Comparison of ENCODE assay signal across 18 cellular contexts in genomic region chr3:197504239-197505191, GRCh38. TPM values are rescaled to one million over a fixed set of nuclear protein-coding genes. Genes with fewer than 3 reads are reported as not detected.
DNase-seq lines count a peak whose midpoint lies in the region; ATAC-seq and TF ChIP-seq lines count a peak whose summit lies in the region.
"Had no signal": no experiment of that assay in that cellular context is flagged by ENCODE, and none has a peak within 500 bp of the region (broad histone marks: within the 10 kb centered on the region; RNA-seq: fewer than 3 reads in every experiment).

No MANE protein-coding gene starts in this region.

- WGBS in neuronal stem cell (ENCODE audit: extremely low coverage in 2 of 2, insufficient read length in 2 of 2, insufficient replicate concordance in 1 of 2), 2 donors: no CpG with 5 or more reads among the region's 22 CpGs
- WGBS in right cardiac atrium: 62% methylated on average over 22 of the region's 22 CpGs

- no peaks in the 10 kb centered on the region for H3K27me3 ChIP-seq in BE2C
- H3K27me3 ChIP-seq in WERI-Rb-1 (ENCODE audit: insufficient read depth, low read depth, severe bottlenecking): no peaks in the 10 kb centered on the region
- H3K27me3 ChIP-seq in neuronal stem cell (ENCODE audit: control insufficient read depth in 3 of 3, insufficient read depth in 3 of 3, low read depth in 1 of 3, low read length in 3 of 3): no peaks in the 10 kb centered on the region
- H3K27me3 ChIP-seq in right cardiac atrium (ENCODE audit: control insufficient read depth, insufficient read depth): no peaks in the 10 kb centered on the region

- TF ChIP-seq CTCF in BE2C (IDR thresholded peaks at IDR 0.05; ENCODE audit: low read depth, low read length): no peak
- TF ChIP-seq CTCF in WERI-Rb-1 (IDR thresholded peaks at IDR 0.05; ENCODE audit: low read depth, low read length): no peak
- no peak for TF ChIP-seq CTCF in glutamatergic neuron (IDR thresholded peaks at IDR 0.05; ENCODE audit: partially characterized antibody, unreplicated experiment)

- H3K27me3 Mint-ChIP-seq in glutamatergic neuron (ENCODE audit: unreplicated experiment): peaks cover 7% of the 10 kb centered on the region
- H3K27me3 Mint-ChIP-seq: activated B cell treated with CpG ODN at 0.5 μM for 24 hours; activated CD8-positive, alpha-beta T cell treated with anti-CD3 and anti-CD28 coated beads for 36 hours; stimulated activated naive CD8-positive, alpha-beta T cell treated with anti-CD3 and anti-CD28 coated beads, Interleukin-15, Interleukin-2, amounts not matched to agents 100 ng/mL and 50 ng/mL, for 24 hours had no signal

- H3K4me1 ChIP-seq in BE2C (peaks cover 35% of the 10 kb centered on the region), neuronal stem cell (ENCODE audit: control insufficient read depth in 2 of 2, insufficient read depth in 1 of 2, low read depth in 1 of 2, low read length in 2 of 2) (peaks cover 7 to 15% of the 10 kb centered on the region in 2 donors), right cardiac atrium (ENCODE audit: control insufficient read depth, insufficient read depth, low read length) (no peaks in the 10 kb centered on the region)

- H3K4ac ChIP-seq in neuronal stem cell (ENCODE audit: low read length): no peak overlapping the region

- no peak overlapping the region for H2BK5ac ChIP-seq in neuronal stem cell (ENCODE audit: low read length)

- H3K4me3 ChIP-seq in BE2C (ENCODE audit: low read depth, low read length): peak overlapping the region; percentile 20; the same call in 1 of the 2 replicates
- H3K4me3 ChIP-seq in WERI-Rb-1 (ENCODE audit: low read depth, low read length): no peak overlapping the region
- no peak overlapping the region for H3K4me3 ChIP-seq in neuronal stem cell (ENCODE audit: low read length in 2 of 2)
- no peak overlapping the region for H3K4me3 ChIP-seq in right cardiac atrium (ENCODE audit: low read length)
- H3K4me3 ChIP-seq: tibial artery had no signal

- peak overlapping the region; percentile 22 for H2BK15ac ChIP-seq in neuronal stem cell (ENCODE audit: low read length)

- H4K8ac ChIP-seq in neuronal stem cell (ENCODE audit: low read depth, low read length): no peak overlapping the region

- ATAC-seq in right cardiac atrium: no peak
- ATAC-seq: activated CD8-positive, alpha-beta T cell treated with anti-CD3 and anti-CD28 coated beads for 36 hours had no signal

- no peak overlapping the region for H3K27ac Mint-ChIP-seq in glutamatergic neuron (ENCODE audit: unreplicated experiment)
- H3K27ac Mint-ChIP-seq: activated B cell treated with CpG ODN at 0.5 μM for 24 hours; activated CD8-positive, alpha-beta T cell treated with anti-CD3 and anti-CD28 coated beads for 36 hours; dendritic cell treated with granulocyte-macrophage colony-stimulating factor and Interleukin-4, amounts not matched to agents 40 ng/mL and 50 ng/mL, for 4 days; stimulated activated naive CD8-positive, alpha-beta T cell treated with anti-CD3 and anti-CD28 coated beads, Interleukin-15, Interleukin-2, amounts not matched to agents 100 ng/mL and 50 ng/mL, for 24 hours; T-helper 2 cell treated with Interferon-gamma antibody and Interleukin-4, amounts not matched to agents 5 μg/mL and 100 μg/mL, for 36 hours had no signal

- H3K9me3 ChIP-seq in BE2C (no peaks in the 10 kb centered on the region), WERI-Rb-1 (ENCODE audit: severe bottlenecking) (no peaks in the 10 kb centered on the region), neuronal stem cell (replicated peaks in 1 of 2; ENCODE audit: control insufficient read depth in 2 of 2, insufficient read depth in 1 of 2, low read depth in 1 of 2, low read length in 2 of 2) (no peaks in the 10 kb centered on the region), right cardiac atrium (ENCODE audit: control insufficient read depth, low read length) (no peaks in the 10 kb centered on the region)
- H3K9me3 ChIP-seq: tibial artery had no signal

- H2BK12ac ChIP-seq in neuronal stem cell (ENCODE audit: low read length): no peak overlapping the region

- intact Hi-C loops in right cardiac atrium (cut with DNase I): loop anchor here in 2 of 4 donors (5.0 kb wide), 2 partner anchors 247 to 282 kb away; no protein-coding TSS in a partner anchor

- peak overlapping the region; percentile 69 for H2AFZ ChIP-seq in neuronal stem cell (ENCODE audit: low read length)

- DNase-seq in BE2C (peak; percentile 67), WERI-Rb-1 (no peak), glutamatergic neuron (no peak), neuronal stem cell (ENCODE audit: low spot score) (no peak), cerebellum (ENCODE audit: low spot score) (no peak), activated gamma-delta T cell (lab: John Stamatoyannopoulos, UW) (no peak), hepatic stellate cell (ENCODE audit: low spot score) (no peak), right cardiac atrium (no peak)
- DNase-seq: activated B cell treated with CpG ODN at 0.5 μM for 24 hours; activated CD8-positive, alpha-beta T cell treated with anti-CD3 and anti-CD28 coated beads for 36 hours; activated gamma-delta T cell treated with Interleukin-2 at 50 U/mL for 16 hours; islet precursor cell; mammary epithelial cell; tibial artery had no signal

- no peak overlapping the region for H3K9ac ChIP-seq in neuronal stem cell (ENCODE audit: low read depth, low read length, poor library complexity)

- H2AK5ac ChIP-seq in neuronal stem cell (ENCODE audit: low read depth, low read length): no peak overlapping the region

- H3K4me1 Mint-ChIP-seq in glutamatergic neuron (ENCODE audit: low read depth, unreplicated experiment): peaks cover 44% of the 10 kb centered on the region
- H3K4me1 Mint-ChIP-seq: activated B cell treated with CpG ODN at 0.5 μM for 24 hours had no signal

- H3K27ac ChIP-seq in WERI-Rb-1 (peak overlapping the region; percentile 94), neuronal stem cell (replicated peaks; ENCODE audit: low read length) (no peak overlapping the region), right cardiac atrium (ENCODE audit: low read length) (no peak overlapping the region)
- H3K27ac ChIP-seq: HL-60, tibial artery had no signal

- no peak overlapping the region for H4K91ac ChIP-seq in neuronal stem cell (ENCODE audit: low read depth, low read length, poor library complexity)

- H3K36me3 ChIP-seq in BE2C: no peaks in the 10 kb centered on the region
- H3K36me3 ChIP-seq in WERI-Rb-1: no peaks in the 10 kb centered on the region
- no peaks in the 10 kb centered on the region for H3K36me3 ChIP-seq in neuronal stem cell (replicated peaks in 1 of 2; ENCODE audit: control insufficient read depth in 2 of 2, insufficient read depth in 2 of 2, low read length in 2 of 2)
- H3K36me3 ChIP-seq: tibial artery had no signal

- no peak overlapping the region for H2BK120ac ChIP-seq in neuronal stem cell (ENCODE audit: low read depth, low read length)

- no peak overlapping the region for H3K14ac ChIP-seq in neuronal stem cell (ENCODE audit: low read length)

- H3K4me3 Mint-ChIP-seq in glutamatergic neuron (ENCODE audit: unreplicated experiment): peak overlapping the region; percentile 23
- H3K4me3 Mint-ChIP-seq: activated B cell treated with CpG ODN at 0.5 μM for 24 hours; activated CD8-positive, alpha-beta T cell treated with anti-CD3 and anti-CD28 coated beads for 36 hours; dendritic cell treated with granulocyte-macrophage colony-stimulating factor and Interleukin-4, amounts not matched to agents 40 ng/mL and 50 ng/mL, for 4 days; stimulated activated naive CD8-positive, alpha-beta T cell treated with anti-CD3 and anti-CD28 coated beads, Interleukin-15, Interleukin-2, amounts not matched to agents 100 ng/mL and 50 ng/mL, for 24 hours; T-helper 2 cell treated with Interferon-gamma antibody and Interleukin-4, amounts not matched to agents 5 μg/mL and 100 μg/mL, for 36 hours had no signal

- no peak overlapping the region for H3K4me2 ChIP-seq in neuronal stem cell (ENCODE audit: insufficient read depth, low read length, poor library complexity, severe bottlenecking)

- no peak overlapping the region for H3K23ac ChIP-seq in neuronal stem cell (ENCODE audit: low read depth, low read length, poor library complexity)

- H3K9me3 Mint-ChIP-seq in glutamatergic neuron (ENCODE audit: unreplicated experiment): peaks cover 9% of the 10 kb centered on the region
- H3K9me3 Mint-ChIP-seq: activated B cell treated with CpG ODN at 0.5 μM for 24 hours; activated CD8-positive, alpha-beta T cell treated with anti-CD3 and anti-CD28 coated beads for 36 hours; dendritic cell treated with granulocyte-macrophage colony-stimulating factor and Interleukin-4, amounts not matched to agents 40 ng/mL and 50 ng/mL, for 4 days; stimulated activated naive CD8-positive, alpha-beta T cell treated with anti-CD3 and anti-CD28 coated beads, Interleukin-15, Interleukin-2, amounts not matched to agents 100 ng/mL and 50 ng/mL, for 24 hours; T-helper 2 cell treated with Interferon-gamma antibody and Interleukin-4, amounts not matched to agents 5 μg/mL and 100 μg/mL, for 36 hours had no signal

- no peaks in the 10 kb centered on the region for H3K36me3 Mint-ChIP-seq in glutamatergic neuron (ENCODE audit: unreplicated experiment)

- H3K18ac ChIP-seq in neuronal stem cell (ENCODE audit: low read length): peak overlapping the region; percentile 23

- H3K79me1 ChIP-seq in neuronal stem cell (ENCODE audit: low read depth, low read length): no peaks in the 10 kb centered on the region

RNA-seq across cellular contexts. Expression of gene BDH1, which starts 51.3 kb away (rescaled TPM):
- 19.5 TPM for polyA plus RNA-seq in BE2C (2012; ENCODE audit: insufficient read depth, insufficient read length, low read depth)
- total RNA-seq in glutamatergic neuron (ENCODE audit: unreplicated experiment) (19.4 TPM), cerebellum (15.3 TPM), right cardiac atrium (10 to 100 TPM; 13.2 to 30.5 (median 25.9) TPM)
- 8.7 TPM for polyA plus RNA-seq in neuronal stem cell (2013, experiment 1 of 2)
- polyA plus RNA-seq in neuronal stem cell (2013, experiment 2 of 2): 8.8 TPM
- polyA plus RNA-seq in right cardiac atrium: 19.8 TPM
